16 cellular contexts compared by ENCODE assay signal in genomic region chr11:100791103-100791502, GRCh38.
"Had no signal": no experiment of that assay in that cellular context is flagged by ENCODE, and none has a peak within 500 bp of the region (broad histone marks: within the 10 kb centered on the region; RNA-seq: fewer than 3 reads in every experiment).

No MANE protein-coding gene starts in this region.

- H3K4me1 ChIP-seq: lower lobe of right lung, upper lobe of left lung had no signal

- H3K36me3 ChIP-seq: gastrocnemius medialis, lower lobe of right lung, ovary, right lobe of liver, suprapubic skin, upper lobe of left lung had no signal

- H3K27ac ChIP-seq: dorsolateral prefrontal cortex, lower lobe of right lung, ovary, right lobe of liver, suprapubic skin, upper lobe of left lung had no signal

- DNase-seq: activated naive CD4-positive, alpha-beta T cell treated with anti-CD3 and anti-CD28 coated beads for 36 hours; activated naive CD8-positive, alpha-beta T cell treated with anti-CD3 and anti-CD28 coated beads, Interleukin-2, amount 50 U/mL, for 24 hours; aorta; dorsolateral prefrontal cortex; erythroblast; gastrocnemius medialis; heart right ventricle; lower lobe of right lung; midbrain; ovary; right lobe of liver; stimulated activated naive CD8-positive, alpha-beta T cell treated with anti-CD3 and anti-CD28 coated beads, Interleukin-15, Interleukin-2, amounts not matched to agents 100 U/mL and 50 U/mL, for 24 hours; upper lobe of left lung had no signal

- ATAC-seq: activated naive CD8-positive, alpha-beta T cell treated with anti-CD3 and anti-CD28 coated beads, Interleukin-2, amount 50 U/mL, for 24 hours; activated T-helper 17 cell treated with anti-CD3 and anti-CD28 coated beads, Interleukin-2, amount 50 U/mL, for 72 hours; gastrocnemius medialis; lower lobe of right lung; stimulated activated naive CD8-positive, alpha-beta T cell treated with anti-CD3 and anti-CD28 coated beads, Interleukin-15, Interleukin-2, amounts not matched to agents 100 U/mL and 50 U/mL, for 24 hours had no signal

- H3K4me3 ChIP-seq: dorsolateral prefrontal cortex, gastrocnemius medialis, heart right ventricle, lower lobe of right lung, ovary, right lobe of liver, smooth muscle cell, suprapubic skin, upper lobe of left lung had no signal

- H3K9me3 ChIP-seq: gastrocnemius medialis, heart right ventricle, lower lobe of right lung, ovary, right lobe of liver, suprapubic skin, upper lobe of left lung had no signal

- H3K27me3 ChIP-seq: dorsolateral prefrontal cortex, gastrocnemius medialis, heart right ventricle, ovary, right lobe of liver, suprapubic skin, upper lobe of left lung had no signal

- H3K4me2 ChIP-seq: smooth muscle cell had no signal
